29 cellular contexts compared by ENCODE assay signal in genomic region chr6:36800223-36801095, GRCh38. TPM values are rescaled to one million over a fixed set of nuclear protein-coding genes. Genes with fewer than 3 reads are reported as not detected.
DNase-seq lines count a peak whose midpoint lies in the region; ATAC-seq, FAIRE-seq and TF ChIP-seq lines count a peak whose summit lies in the region.
"Had no signal": no experiment of that assay in that cellular context is flagged by ENCODE, and none has a peak within 500 bp of the region (broad histone marks: within the 10 kb centered on the region; RNA-seq: fewer than 3 reads in every experiment).

No MANE protein-coding gene starts in this region.

- DNase-seq in NCI-H146 (lab: John Stamatoyannopoulos, UW), result peak; percentile 12
- no peak for DNase-seq in NCI-H146 treated with DMSO at 0.1 percent for 48 hours (lab: John Stamatoyannopoulos, UW; ENCODE audit: unreplicated experiment)
- DNase-seq in A549 (ENCODE audit: low read depth in 1 of 2, low spot score in 1 of 2), result no peak
- peak; percentile 71 for DNase-seq in NCI-H2227 treated with DMSO at 0.1 percent for 48 hours (lab: John Stamatoyannopoulos, UW)
- DNase-seq in Ammon's horn (ENCODE audit: low spot score), result no peak
- no peak for DNase-seq in endodermal cell
- DNase-seq: activated CD4-positive, alpha-beta T cell treated with anti-CD3 and anti-CD28 coated beads for 36 hours; activated CD8-positive, alpha-beta memory T cell treated with anti-CD3 and anti-CD28 coated beads, Interleukin-2, amount 50 U/mL, for 48 hours; activated CD8-positive, alpha-beta T cell treated with anti-CD3 and anti-CD28 coated beads for 36 hours; activated naive CD4-positive, alpha-beta T cell treated with anti-CD3 and anti-CD28 coated beads for 36 hours; brain microvascular endothelial cell; CD4-positive, alpha-beta T cell; dorsolateral prefrontal cortex; hypothalamus; NCI-H2029 treated with DMSO at 0.1 percent for 48 hours; Peyer's patch; T1000 had no signal

- TF ChIP-seq CTCF in A549 (IDR thresholded peaks at IDR 0.05) (no peak), brain (conservative IDR thresholded peaks at IDR 0.05) (no peak), endodermal cell (conservative IDR thresholded peaks at IDR 0.05) (no peak)

- H3K36me3 Mint-ChIP-seq in brain, result peaks cover 4% of the 10 kb centered on the region
- H3K36me3 Mint-ChIP-seq in endodermal cell (ENCODE audit: low read depth), result no peaks in the 10 kb centered on the region
- H3K36me3 Mint-ChIP-seq: natural killer cell treated with Interleukin-12 subunit alpha and Interleukin-12 subunit beta and Interleukin-15 and Interleukin-18, amount 100 ng/mL, for 72 hours; stimulated activated effector memory CD8-positive, alpha-beta T cell treated with anti-CD3 and anti-CD28 coated beads, Interleukin-12 subunit alpha, Interleukin-12 subunit beta, amount 100 ng/mL, for 72 hours; type B pancreatic cell had no signal

- H3K9ac ChIP-seq in endodermal cell (ENCODE audit: extremely low read depth, low read length, poor library complexity, severe bottlenecking), result no peak overlapping the region

- no peak overlapping the region for H3K4me3 ChIP-seq in A549
- H3K4me3 ChIP-seq in endodermal cell (ENCODE audit: low read length), result no peak overlapping the region
- H3K4me3 ChIP-seq: dorsolateral prefrontal cortex, GM12878, Peyer's patch had no signal

- no peak for TF ChIP-seq POLR2A in A549 (IDR thresholded peaks at IDR 0.05; ENCODE audit: low read length)

- CTCF ChIA-PET in A549 (lab: Yijun Ruan, JAX), result interaction anchor here (1.2 to 1.6 kb wide), 2 partner anchors 32 to 47 kb away, joined by 3 to 4 read pairs; no protein-coding TSS in a partner anchor

- no peak overlapping the region for H3K4me3 Mint-ChIP-seq in brain
- no peak overlapping the region for H3K4me3 Mint-ChIP-seq in endodermal cell
- H3K4me3 Mint-ChIP-seq: activated CD4-positive, alpha-beta T cell treated with anti-CD3 and anti-CD28 coated beads for 36 hours; activated CD8-positive, alpha-beta T cell treated with anti-CD3 and anti-CD28 coated beads for 36 hours; activated naive CD4-positive, alpha-beta T cell treated with anti-CD3 and anti-CD28 coated beads for 36 hours; activated T-helper 1 cell treated with anti-CD3 and anti-CD28 coated beads, Interleukin-12 subunit alpha, Interleukin-12 subunit beta, Interleukin-2, Interleukin-4 antibody, amounts not matched to agents 30 ng/mL and 10 ng/mL and 1 ng/mL, durations not matched to agents 14 hours and 24 hours and 36 hours; CD4-positive, alpha-beta T cell; natural killer cell treated with Interleukin-12 subunit alpha and Interleukin-12 subunit beta and Interleukin-15 and Interleukin-18, amount 100 ng/mL, for 72 hours; stimulated activated effector memory CD8-positive, alpha-beta T cell treated with anti-CD3 and anti-CD28 coated beads, Interleukin-12 subunit alpha, Interleukin-12 subunit beta, amount 100 ng/mL, for 72 hours; type B pancreatic cell had no signal

- H3K36me3 ChIP-seq in endodermal cell (ENCODE audit: control insufficient read depth, insufficient read depth, low read length), result no peaks in the 10 kb centered on the region
- H3K36me3 ChIP-seq: brain microvascular endothelial cell, Peyer's patch had no signal

- H3K27me3 Mint-ChIP-seq in brain (no peaks in the 10 kb centered on the region), endodermal cell (ENCODE audit: insufficient read depth) (peaks cover 2% of the 10 kb centered on the region)
- H3K27me3 Mint-ChIP-seq: activated CD4-positive, alpha-beta T cell treated with anti-CD3 and anti-CD28 coated beads for 36 hours; activated CD8-positive, alpha-beta T cell treated with anti-CD3 and anti-CD28 coated beads for 36 hours; CD4-positive, alpha-beta T cell had no signal

- H3K4me1 Mint-ChIP-seq in brain, result peaks cover 38% of the 10 kb centered on the region
- peaks cover 13% of the 10 kb centered on the region for H3K4me1 Mint-ChIP-seq in endodermal cell
- H3K4me1 Mint-ChIP-seq: activated CD4-positive, alpha-beta T cell treated with anti-CD3 and anti-CD28 coated beads for 36 hours; stimulated activated effector memory CD8-positive, alpha-beta T cell treated with anti-CD3 and anti-CD28 coated beads, Interleukin-12 subunit alpha, Interleukin-12 subunit beta, amount 100 ng/mL, for 72 hours had no signal

- H3K9me3 ChIP-seq in A549 (no peaks in the 10 kb centered on the region), endodermal cell (ENCODE audit: control insufficient read depth, low read length) (no peaks in the 10 kb centered on the region)
- H3K9me3 ChIP-seq: Peyer's patch had no signal

- POLR2A ChIA-PET in A549 (lab: Yijun Ruan, JAX), result no interaction called here

- H3K4me1 ChIP-seq in A549 (no peaks in the 10 kb centered on the region), endodermal cell (ENCODE audit: control insufficient read depth, insufficient read depth, low read length) (no peaks in the 10 kb centered on the region)
- H3K4me1 ChIP-seq: Peyer's patch had no signal

- WGBS in A549 (ENCODE audit: missing lambda C conversion rate), result 60% methylated on average over 10 of the region's 10 CpGs
- WGBS in endodermal cell (ENCODE audit: insufficient coverage in 1 of 2, insufficient read length in 1 of 2), 2 experiments, result 92 to 96% methylated on average over 6 to 10 of the region's 10 CpGs

- no peak for TF ChIP-seq RAD21 in A549 (conservative IDR thresholded peaks at IDR 0.05 in 1 of 2, IDR thresholded peaks at IDR 0.05 in 1 of 2)

- no peak overlapping the region for H3K27ac ChIP-seq in A549
- H3K27ac ChIP-seq in endodermal cell (ENCODE audit: low read depth, low read length), result no peak overlapping the region
- H3K27ac ChIP-seq: brain microvascular endothelial cell, Peyer's patch, VCaP had no signal

- no peaks in the 10 kb centered on the region for H3K9me3 Mint-ChIP-seq in brain
- no peaks in the 10 kb centered on the region for H3K9me3 Mint-ChIP-seq in endodermal cell
- H3K9me3 Mint-ChIP-seq: activated CD8-positive, alpha-beta T cell treated with anti-CD3 and anti-CD28 coated beads for 36 hours; activated naive CD4-positive, alpha-beta T cell treated with anti-CD3 and anti-CD28 coated beads for 36 hours; activated T-helper 1 cell treated with anti-CD3 and anti-CD28 coated beads, Interleukin-12 subunit alpha, Interleukin-12 subunit beta, Interleukin-2, Interleukin-4 antibody, amounts not matched to agents 30 ng/mL and 10 ng/mL and 1 ng/mL, durations not matched to agents 14 hours and 24 hours and 36 hours; CD4-positive, alpha-beta T cell; natural killer cell treated with Interleukin-12 subunit alpha and Interleukin-12 subunit beta and Interleukin-15 and Interleukin-18, amount 100 ng/mL, for 72 hours; stimulated activated effector memory CD8-positive, alpha-beta T cell treated with anti-CD3 and anti-CD28 coated beads, Interleukin-12 subunit alpha, Interleukin-12 subunit beta, amount 100 ng/mL, for 72 hours; type B pancreatic cell had no signal

- no peak for TF ChIP-seq EP300 in A549 (IDR thresholded peaks at IDR 0.05)

- H3K27ac Mint-ChIP-seq in brain, result peak overlapping the region in 3 of 5 experiments; percentile 7 to 42 (median 20)
- no peak overlapping the region for H3K27ac Mint-ChIP-seq in endodermal cell
- H3K27ac Mint-ChIP-seq: activated CD4-positive, alpha-beta T cell treated with anti-CD3 and anti-CD28 coated beads for 36 hours; activated CD8-positive, alpha-beta T cell treated with anti-CD3 and anti-CD28 coated beads for 36 hours; activated naive CD4-positive, alpha-beta T cell treated with anti-CD3 and anti-CD28 coated beads for 36 hours; activated T-helper 1 cell treated with anti-CD3 and anti-CD28 coated beads, Interleukin-12 subunit alpha, Interleukin-12 subunit beta, Interleukin-2, Interleukin-4 antibody, amounts not matched to agents 30 ng/mL and 10 ng/mL and 1 ng/mL, durations not matched to agents 14 hours and 24 hours and 36 hours; CD4-positive, alpha-beta T cell; natural killer cell treated with Interleukin-12 subunit alpha and Interleukin-12 subunit beta and Interleukin-15 and Interleukin-18, amount 100 ng/mL, for 72 hours; stimulated activated effector memory CD8-positive, alpha-beta T cell treated with anti-CD3 and anti-CD28 coated beads, Interleukin-12 subunit alpha, Interleukin-12 subunit beta, amount 100 ng/mL, for 72 hours; type B pancreatic cell had no signal

- FAIRE-seq in A549 (lab: Jason Lieb, UNC), result no peak
- FAIRE-seq: GM12878, GM19239 had no signal

- no peak for ATAC-seq in A549
- ATAC-seq in GM21576 (IDR thresholded peaks at IDR 0.05; ENCODE audit: unreplicated experiment), result no peak
- ATAC-seq: activated CD4-positive, alpha-beta T cell treated with anti-CD3 and anti-CD28 coated beads for 36 hours; activated CD8-positive, alpha-beta T cell treated with anti-CD3 and anti-CD28 coated beads for 36 hours; GM12878; natural killer cell treated with Interleukin-12 subunit alpha and Interleukin-12 subunit beta and Interleukin-15 and Interleukin-18, amount 100 ng/mL, for 72 hours; stimulated activated effector memory CD8-positive, alpha-beta T cell treated with anti-CD3 and anti-CD28 coated beads, Interleukin-12 subunit alpha, Interleukin-12 subunit beta, amount 100 ng/mL, for 72 hours had no signal

- H3K4me2 ChIP-seq in A549, result no peak overlapping the region

- no peaks in the 10 kb centered on the region for H3K27me3 ChIP-seq in endodermal cell (ENCODE audit: control insufficient read depth, insufficient read depth, low read length, poor library complexity, severe bottlenecking)
- H3K27me3 ChIP-seq: dorsolateral prefrontal cortex, Peyer's patch had no signal

TF ChIP-seq in A549, 52 proteins besides CTCF, POLR2A, EP300 and RAD21:
- TF ChIP-seq CBX8 (IDR thresholded peaks at IDR 0.05) (no peak), ZFP36 (IDR thresholded peaks at IDR 0.05; ENCODE audit: borderline replicate concordance, partially characterized antibody) (peak; percentile 46)

RNA-seq across cellular contexts. Expression of gene CPNE5, which starts 38.8 kb away (rescaled TPM):
- 0.07 and 0.13 TPM in 2 replicates for polyA plus RNA-seq in A549 (2011; rRNA removed)
- polyA plus RNA-seq in A549 (2012; cell fraction: cytosol; rRNA removed), result 0.04 TPM in 1 of 2 replicates, not detected in the other
- polyA plus RNA-seq in A549 (2012; cell fraction: nucleus; rRNA removed), result 0.07 and 0.11 TPM in 2 replicates
- 0.03 to 0.20 TPM (median 0.08 TPM) in 3 replicates for polyA plus RNA-seq in A549 (2017; fragmentation: RNase III; extraction: RNeasy Plus Mini Kit Qiagen cat#74134 plus additional on column Dnase treatment)
- 0.15 TPM in 1 of 2 replicates, not detected in the other for polyA minus RNA-seq in A549 (2011; rRNA and poly(A)+ RNA removed)
- polyA plus RNA-seq in brain (ENCODE audit: insufficient read depth, low read depth, low replicate concordance), result 22.9 TPM
- total RNA-seq in endodermal cell, result under 1 TPM; 0.26 to 0.42 TPM
- 1.4 TPM for polyA plus RNA-seq in endodermal cell (2013, experiment 1 of 2)
- 1.6 TPM for polyA plus RNA-seq in endodermal cell (2013, experiment 2 of 2)
- total RNA-seq: A172, fibroblast of lung, H4 had no signal

Comparison
In these comparisons a context has a peak if more than half of its experiments do, and no peak if none do; other contexts are left out.
1. DNase-seq: peak in NCI-H146 (single experiment) and NCI-H2227 treated with DMSO at 0.1 percent for 48 hours (single experiment); none in NCI-H146 treated with DMSO at 0.1 percent for 48 hours (single experiment), A549 (0 of 2), Ammon's horn (single experiment) and endodermal cell (single experiment).
2. RNA of gene CPNE5, which starts 38.8 kb away (polyA plus RNA-seq): 22.9 TPM in brain (single experiment); 0.03 to 0.20 TPM in A549; every median in the first group is over 10 times any median in the second.